Comparison of ENCODE assay signal across 10 cellular contexts in genomic region chr4:156829194-156829593, GRCh38.
DNase-seq lines count a peak whose midpoint lies in the region; ATAC-seq and TF ChIP-seq lines count a peak whose summit lies in the region.
"Had no signal": no experiment of that assay in that cellular context is flagged by ENCODE, and none has a peak within 500 bp of the region (broad histone marks: within the 10 kb centered on the region; RNA-seq: fewer than 3 reads in every experiment).

No MANE protein-coding gene starts in this region.

- no peaks in the 10 kb centered on the region for H3K79me1 ChIP-seq in H9 (ENCODE audit: insufficient read depth, low read depth, low read length, poor library complexity, severe bottlenecking)

- H3K4me3 ChIP-seq in adrenal gland: peak overlapping the region in 1 of 4 donors; percentile 41
- H3K4me3 ChIP-seq in gastroesophageal sphincter: peak overlapping the region; percentile 21 to 40
- no peak overlapping the region for H3K4me3 ChIP-seq in retinal pigment epithelial cell (ENCODE audit: low read length)

- H3K23me2 ChIP-seq in H9 (ENCODE audit: insufficient read length, low read depth, low read length, poor library complexity, severe bottlenecking): no peaks in the 10 kb centered on the region

- no peak for DNase-seq in HFFc6
- peak; percentile 41 to 76 (median 60) for DNase-seq in adrenal gland
- peak; percentile 16 for DNase-seq in retinal pigment epithelial cell (ENCODE audit: low read depth)
- DNase-seq in NK-92 treated with Interleukin-12 subunit alpha and Interleukin-12 subunit beta, amount 100 ng/mL, for 24 hours (lab: John Stamatoyannopoulos, UW): no peak
- no peak for DNase-seq in H4 (ENCODE audit: low spot score)
- no peak for DNase-seq in activated naive CD4-positive, alpha-beta T cell treated with anti-CD3 and anti-CD28 coated beads, Interleukin-2, amount 10 ng/mL, durations not matched to agents 7 days and 5 days
- no peak for DNase-seq in H9
- DNase-seq: NCI-H524 treated with DMSO at 0.1 percent for 48 hours had no signal

- H3K36me3 Mint-ChIP-seq in HFFc6 (ENCODE audit: low read depth) (peaks cover 23% of the 10 kb centered on the region), H9 (ENCODE audit: insufficient read depth in 1 of 3, low read depth in 3 of 3) (no peaks in the 10 kb centered on the region)
- no peaks in the 10 kb centered on the region for H3K36me3 Mint-ChIP-seq in activated naive CD4-positive, alpha-beta T cell treated with anti-CD3 and anti-CD28 coated beads, Interleukin-2, amount 10 ng/mL, durations not matched to agents 7 days and 5 days

- peaks cover 54% of the 10 kb centered on the region for H3K4me1 Mint-ChIP-seq in HFFc6 (ENCODE audit: low read depth)
- H3K4me1 Mint-ChIP-seq in activated naive CD4-positive, alpha-beta T cell treated with anti-CD3 and anti-CD28 coated beads, Interleukin-2, amount 10 ng/mL, durations not matched to agents 7 days and 5 days: no peaks in the 10 kb centered on the region
- H3K4me1 Mint-ChIP-seq in H9: no peaks in the 10 kb centered on the region

- H3K27me3 ChIP-seq in adrenal gland: no peaks in the 10 kb centered on the region
- no peaks in the 10 kb centered on the region for H3K27me3 ChIP-seq in gastroesophageal sphincter
- H3K27me3 ChIP-seq in H9 (ENCODE audit: insufficient read depth, low read length): no peaks in the 10 kb centered on the region

- H4K8ac ChIP-seq in H9 (replicated peaks; ENCODE audit: insufficient read length, low read depth, low read length): no peak overlapping the region

- H3K9me3 Mint-ChIP-seq in HFFc6 (no peaks in the 10 kb centered on the region), H9 (no peaks in the 10 kb centered on the region)
- peaks cover 3% of the 10 kb centered on the region for H3K9me3 Mint-ChIP-seq in activated naive CD4-positive, alpha-beta T cell treated with anti-CD3 and anti-CD28 coated beads, Interleukin-2, amount 10 ng/mL, durations not matched to agents 7 days and 5 days
- H3K9me3 Mint-ChIP-seq: type B pancreatic cell had no signal

- TF ChIP-seq CTCF in HFFc6 (IDR thresholded peaks at IDR 0.05): no peak
- no peak for TF ChIP-seq CTCF in adrenal gland (IDR thresholded peaks at IDR 0.05)
- no peak for TF ChIP-seq CTCF in gastroesophageal sphincter (IDR thresholded peaks at IDR 0.05)
- no peak for TF ChIP-seq CTCF in retinal pigment epithelial cell (conservative IDR thresholded peaks at IDR 0.05; ENCODE audit: low read depth, low read length)
- no peak for TF ChIP-seq CTCF in H9 (conservative IDR thresholded peaks at IDR 0.05)

- H3K4me2 ChIP-seq in H9 (ENCODE audit: insufficient read depth, insufficient read length, low read length): no peak overlapping the region

- intact Hi-C loops in adrenal gland (cut with DNase I): no loop called here

- no peak overlapping the region for H2AK5ac ChIP-seq in H9 (ENCODE audit: insufficient read length, low read length)

- TF ChIP-seq POLR2A in adrenal gland (IDR thresholded peaks at IDR 0.05) (no peak), gastroesophageal sphincter (IDR thresholded peaks at IDR 0.05) (no peak)

- H3K4ac ChIP-seq in H9 (ENCODE audit: low read depth, low read length): no peak overlapping the region

- peak; percentile 82 for ATAC-seq in gastroesophageal sphincter

- H2BK12ac ChIP-seq in H9 (ENCODE audit: insufficient read length, low read depth, low read length): no peak overlapping the region

- no peak overlapping the region for H2BK120ac ChIP-seq in H9 (ENCODE audit: low read depth, low read length, poor library complexity, severe bottlenecking)

- H3K9me3 ChIP-seq in adrenal gland (replicated peaks in 1 of 3) (no peaks in the 10 kb centered on the region), gastroesophageal sphincter (no peaks in the 10 kb centered on the region), H9 (ENCODE audit: control insufficient read depth, low read depth, low read length) (no peaks in the 10 kb centered on the region)

- CTCF ChIA-PET in activated naive CD4-positive, alpha-beta T cell treated with anti-CD3 and anti-CD28 coated beads, Interleukin-2, amount 10 ng/mL, durations not matched to agents 7 days and 5 days (lab: Charles Lee): no interaction called here

- H2AFZ ChIP-seq in H9 (ENCODE audit: low read length): no peak overlapping the region

- H3K9ac ChIP-seq in H9 (ENCODE audit: extremely low read depth, insufficient read length, low read length): no peak overlapping the region

- no peaks in the 10 kb centered on the region for H3K36me3 ChIP-seq in adrenal gland (replicated peaks in 1 of 2)
- no peaks in the 10 kb centered on the region for H3K36me3 ChIP-seq in gastroesophageal sphincter

- H3K27me3 Mint-ChIP-seq in HFFc6 (ENCODE audit: insufficient read depth) (no peaks in the 10 kb centered on the region; the same call in 1 of the 2 replicates), H9 (ENCODE audit: low read depth) (no peaks in the 10 kb centered on the region)
- no peaks in the 10 kb centered on the region for H3K27me3 Mint-ChIP-seq in activated naive CD4-positive, alpha-beta T cell treated with anti-CD3 and anti-CD28 coated beads, Interleukin-2, amount 10 ng/mL, durations not matched to agents 7 days and 5 days
- H3K27me3 Mint-ChIP-seq: type B pancreatic cell had no signal

- no peaks in the 10 kb centered on the region for H4K20me1 ChIP-seq in H9 (ENCODE audit: control insufficient read depth, insufficient read depth, insufficient read length)

- peak overlapping the region; percentile 84 for H3K27ac Mint-ChIP-seq in HFFc6
- no peak overlapping the region for H3K27ac Mint-ChIP-seq in activated naive CD4-positive, alpha-beta T cell treated with anti-CD3 and anti-CD28 coated beads, Interleukin-2, amount 10 ng/mL, durations not matched to agents 7 days and 5 days
- no peak overlapping the region for H3K27ac Mint-ChIP-seq in H9
- H3K27ac Mint-ChIP-seq: type B pancreatic cell had no signal

- no peak overlapping the region for H2BK15ac ChIP-seq in H9 (ENCODE audit: low read depth, low read length)

- no peak overlapping the region for H4K5ac ChIP-seq in H9 (ENCODE audit: insufficient read length, low read depth, low read length)

- H3K18ac ChIP-seq in H9 (ENCODE audit: insufficient read length, low read depth, low read length): no peak overlapping the region

- H3K4me3 Mint-ChIP-seq in HFFc6 (peak overlapping the region; percentile 79), H9 (no peak overlapping the region)
- no peak overlapping the region for H3K4me3 Mint-ChIP-seq in activated naive CD4-positive, alpha-beta T cell treated with anti-CD3 and anti-CD28 coated beads, Interleukin-2, amount 10 ng/mL, durations not matched to agents 7 days and 5 days
- H3K4me3 Mint-ChIP-seq: type B pancreatic cell had no signal

- no peaks in the 10 kb centered on the region for H3K79me2 ChIP-seq in H9 (ENCODE audit: insufficient read depth, low read length)

- H3K14ac ChIP-seq in H9 (ENCODE audit: insufficient read depth, low read length): no peak overlapping the region

- no peak overlapping the region for H2BK5ac ChIP-seq in H9 (ENCODE audit: insufficient read length, low read length)

- H3K4me1 ChIP-seq in adrenal gland (replicated peaks in 1 of 2) (peaks cover 3 to 37% of the 10 kb centered on the region in 2 donors), gastroesophageal sphincter (peaks cover 0 to 25% (median 0%) of the 10 kb centered on the region in 3 donors), H9 (ENCODE audit: insufficient read depth, low read length) (no peaks in the 10 kb centered on the region)

- no peak for TF ChIP-seq EP300 in gastroesophageal sphincter (IDR thresholded peaks at IDR 0.05)

- no peak overlapping the region for H3K56ac ChIP-seq in H9 (ENCODE audit: insufficient read length, low read depth, low read length)

- H3K27ac ChIP-seq in adrenal gland (peak overlapping the region in 3 of 5 donors; percentile 41 to 66 (median 58)), gastroesophageal sphincter (peak overlapping the region; percentile 44 to 74 (median 71)), H9 (ENCODE audit: insufficient read length, low read depth, low read length) (no peak overlapping the region)

- no peak overlapping the region for H3T11ph ChIP-seq in H9 (ENCODE audit: low read length)

- no peak overlapping the region for H4K91ac ChIP-seq in H9 (ENCODE audit: insufficient read length, low read depth, low read length)

- no peak overlapping the region for H3K23ac ChIP-seq in H9 (ENCODE audit: insufficient read length, low read depth, low read length)

- WGBS in adrenal gland, 4 donors: 23 to 36% (median 28%) methylated on average over 2 of the region's 2 CpGs
- WGBS in gastroesophageal sphincter (ENCODE audit: low coverage in 1 of 2), 2 donors: 9 to 20% methylated on average over 2 of the region's 2 CpGs
- WGBS in H9 (ENCODE audit: extremely low coverage, insufficient read length, low lambda C conversion rate): no CpG with 5 or more reads among the region's 2 CpGs

- H2BK20ac ChIP-seq in H9 (ENCODE audit: low read depth, low read length, poor library complexity, severe bottlenecking): no peak overlapping the region

Comparison
In these comparisons a context has a peak if more than half of its experiments do, and no peak if none do; other contexts are left out.
1. DNase-seq: peak in adrenal gland (7 of 7) and retinal pigment epithelial cell (single experiment); none in HFFc6 (single experiment), NK-92 treated with Interleukin-12 subunit alpha and Interleukin-12 subunit beta, amount 100 ng/mL, for 24 hours (single experiment), H4 (single experiment), activated naive CD4-positive, alpha-beta T cell treated with anti-CD3 and anti-CD28 coated beads, Interleukin-2, amount 10 ng/mL, durations not matched to agents 7 days and 5 days (single experiment) and H9 (single experiment).